Comparison of ENCODE assay signal across 14 cellular contexts in genomic region chr4:1195109-1195671, GRCh38. TPM values are rescaled to one million over a fixed set of nuclear protein-coding genes. Genes with fewer than 3 reads are reported as not detected.
DNase-seq lines count a peak whose midpoint lies in the region; ATAC-seq and TF ChIP-seq lines count a peak whose summit lies in the region.
"Had no signal": no experiment of that assay in that cellular context is flagged by ENCODE, and none has a peak within 500 bp of the region (broad histone marks: within the 10 kb centered on the region; RNA-seq: fewer than 3 reads in every experiment).

No MANE protein-coding gene starts in this region.

- ATAC-seq in IMR-90 (ENCODE audit: low read depth), result no peak
- no peak for ATAC-seq in HG03097 (IDR thresholded peaks at IDR 0.05; ENCODE audit: low FRiP score, unreplicated experiment)
- ATAC-seq: activated T-helper 17 cell treated with anti-CD3 and anti-CD28 coated beads, Interleukin-2, amount 50 U/mL, for 72 hours; body of pancreas had no signal

- H3K27ac ChIP-seq in AG04450 (ENCODE audit: low read depth, low read length) (peak overlapping the region; percentile 31), IMR-90 (ENCODE audit: insufficient read depth, low read length) (peak overlapping the region; percentile 21; the same call in 1 of the 2 replicates), rectal smooth muscle tissue (ENCODE audit: low read depth, low read length) (peak overlapping the region; percentile 88), testis (no peak overlapping the region)

- peak overlapping the region; percentile 42 for H2BK5ac ChIP-seq in IMR-90 (ENCODE audit: low read depth, low read length, poor library complexity, severe bottlenecking)

- H2AK5ac ChIP-seq in IMR-90 (ENCODE audit: low read depth, low read length), result peak overlapping the region; percentile 59

- H3K27ac Mint-ChIP-seq in T-helper 2 cell treated with Interferon-gamma antibody and Interleukin-4, amounts not matched to agents 5 μg/mL and 100 μg/mL, for 36 hours, result no peak overlapping the region
- H3K27ac Mint-ChIP-seq: activated CD4-positive, alpha-beta T cell treated with anti-CD3 and anti-CD28 coated beads, Interleukin-2, amount 10 ng/mL, durations not matched to agents 7 days and 5 days; activated T-helper 17 cell treated with anti-CD3 and anti-CD28 coated beads, Interleukin-2, amount 50 U/mL, for 72 hours had no signal

- intact Hi-C loops in IMR-90 (cut with micrococcal nuclease) (no loop called here), head of caudate nucleus (cut with DNase I) (no loop called here), testis (cut with DNase I; ENCODE audit: low total_unique reads) (no loop called here)

- H3K9me3 ChIP-seq in AG04450 (ENCODE audit: control insufficient read depth, insufficient read depth, low read length), result peaks cover 13% of the 10 kb centered on the region; the same call in 1 of the 2 replicates
- H3K9me3 ChIP-seq in IMR-90 (ENCODE audit: control insufficient read depth, insufficient read depth, low read length), result no peaks in the 10 kb centered on the region
- H3K9me3 ChIP-seq in testis, result no peaks in the 10 kb centered on the region
- H3K9me3 ChIP-seq: BE2C, body of pancreas had no signal

- TF ChIP-seq POLR2A in IMR-90 (IDR thresholded peaks at IDR 0.05; ENCODE audit: low read depth, low read length), result no peak
- TF ChIP-seq POLR2A in testis (IDR thresholded peaks at IDR 0.05), result no peak

- H3K27me3 ChIP-seq in AG04450 (ENCODE audit: control insufficient read depth, insufficient read depth, low read length) (no peaks in the 10 kb centered on the region), IMR-90 (ENCODE audit: control insufficient read depth, insufficient read depth, low read length) (no peaks in the 10 kb centered on the region), rectal smooth muscle tissue (ENCODE audit: control insufficient read depth, insufficient read depth, low read length) (no peaks in the 10 kb centered on the region), testis (no peaks in the 10 kb centered on the region)
- H3K27me3 ChIP-seq: BE2C, body of pancreas had no signal

- no peak overlapping the region; the same call in 1 of the 2 replicates for H4K5ac ChIP-seq in IMR-90 (ENCODE audit: low read depth, low read length)

- TF ChIP-seq RAD21 in IMR-90 (IDR thresholded peaks at IDR 0.05; ENCODE audit: low read length), result no peak

- peaks cover 34% of the 10 kb centered on the region for H3K9me1 ChIP-seq in IMR-90 (ENCODE audit: insufficient read depth, low read length)

- 92% methylated on average over 10 of the region's 29 CpGs; no CpG with 5 or more reads in 1 of the 2 experiments for WGBS in IMR-90 (ENCODE audit: extremely low coverage in 2 of 2, insufficient read length in 1 of 2), 2 experiments
- WGBS in testis, 2 donors, result 50 to 76% methylated on average over 15 to 29 of the region's 29 CpGs

- in situ Hi-C loops in IMR-90 (cut with MboI; ENCODE audit: low sequenced_read_pairs), result no loop called here

- H4K8ac ChIP-seq in IMR-90 (ENCODE audit: low read depth in 2 of 2, low read length in 2 of 2), result no peak overlapping the region; a peak in 1 of 4 replicates

- no peak overlapping the region for H3K56ac ChIP-seq in IMR-90 (ENCODE audit: extremely low read depth, insufficient read depth, low read length)

- no peak overlapping the region; the same call in 1 of the 2 replicates for H3K14ac ChIP-seq in IMR-90 (replicated peaks; ENCODE audit: low read depth, low read length)

- CTCF ChIA-PET in AG04450 (lab: Charles Lee) (no interaction called here), IMR-90 (lab: Yijun Ruan, JAX) (no interaction called here)

- peak overlapping the region; percentile 39; the same call in 1 of the 2 replicates for H4K91ac ChIP-seq in IMR-90 (ENCODE audit: insufficient read depth, low read depth, low read length)

- H3K4me1 ChIP-seq in IMR-90 (ENCODE audit: control insufficient read depth, insufficient read depth, low read length) (peaks cover 45% of the 10 kb centered on the region), rectal smooth muscle tissue (ENCODE audit: control insufficient read depth, insufficient read depth, low read length) (peaks cover 26% of the 10 kb centered on the region), testis (peaks cover 27% of the 10 kb centered on the region)
- H3K4me1 ChIP-seq: BE2C had no signal

- no peak overlapping the region; the same call in 1 of the 2 replicates for H3K18ac ChIP-seq in IMR-90 (ENCODE audit: low read depth, low read length)

- no peak overlapping the region for H2AFZ ChIP-seq in IMR-90 (replicated peaks; ENCODE audit: low read length, poor library complexity)

- H3K4me1 Mint-ChIP-seq in T-helper 2 cell treated with Interferon-gamma antibody and Interleukin-4, amounts not matched to agents 5 μg/mL and 100 μg/mL, for 36 hours (ENCODE audit: low read depth), result peaks cover 19% of the 10 kb centered on the region
- H3K4me1 Mint-ChIP-seq: activated T-helper 17 cell treated with anti-CD3 and anti-CD28 coated beads, Interleukin-2, amount 50 U/mL, for 72 hours had no signal

- H3K23ac ChIP-seq in IMR-90 (ENCODE audit: low read depth, low read length), result no peak overlapping the region

- dilution Hi-C loops in IMR-90 (cut with HindIII; ENCODE audit: low sequenced_read_pairs, unreplicated experiment), result no loop called here

- peak overlapping the region; percentile 23; the same call in 1 of the 3 replicates for H2BK15ac ChIP-seq in IMR-90 (ENCODE audit: low read depth, low read length)

- H2BK120ac ChIP-seq in IMR-90 (ENCODE audit: low read depth, low read length), result peak overlapping the region; percentile 81

- H4K20me1 ChIP-seq in IMR-90 (ENCODE audit: insufficient read depth, low read length), result no peaks in the 10 kb centered on the region

- TF ChIP-seq CTCF in AG04450 (IDR thresholded peaks at IDR 0.05; ENCODE audit: low read depth, low read length) (no peak), IMR-90 (conservative IDR thresholded peaks at IDR 0.05; ENCODE audit: low read depth, low read length) (no peak), testis (IDR thresholded peaks at IDR 0.05) (no peak)

- POLR2A ChIA-PET in AG04450 (lab: Yijun Ruan, JAX) (no interaction called here), IMR-90 (lab: Charles Lee; ENCODE audit: unreplicated experiment) (no interaction called here)

- no peak overlapping the region for H3K4me3 ChIP-seq in AG04450 (ENCODE audit: low read depth, low read length)
- H3K4me3 ChIP-seq in IMR-90 (ENCODE audit: insufficient read depth, low read depth, low read length), result no peak overlapping the region
- no peak overlapping the region for H3K4me3 ChIP-seq in rectal smooth muscle tissue (ENCODE audit: low read length)
- peak overlapping the region in 1 of 2 donors; percentile 35 for H3K4me3 ChIP-seq in testis
- H3K4me3 ChIP-seq: body of pancreas had no signal

- H3K36me3 ChIP-seq in IMR-90 (ENCODE audit: control insufficient read depth, insufficient read depth, low read length) (no peaks in the 10 kb centered on the region; the same call in 1 of the 2 replicates), rectal smooth muscle tissue (ENCODE audit: control insufficient read depth, insufficient read depth, low read length) (no peaks in the 10 kb centered on the region), testis (ENCODE audit: low read depth, missing control alignments) (no peaks in the 10 kb centered on the region)
- H3K36me3 ChIP-seq: BE2C had no signal

- H3K36me3 Mint-ChIP-seq in T-helper 2 cell treated with Interferon-gamma antibody and Interleukin-4, amounts not matched to agents 5 μg/mL and 100 μg/mL, for 36 hours (ENCODE audit: low read depth), result peaks cover 29% of the 10 kb centered on the region

- no peaks in the 10 kb centered on the region for H3K27me3 Mint-ChIP-seq in T-helper 2 cell treated with Interferon-gamma antibody and Interleukin-4, amounts not matched to agents 5 μg/mL and 100 μg/mL, for 36 hours (ENCODE audit: low read depth)
- H3K27me3 Mint-ChIP-seq: activated CD4-positive, alpha-beta T cell treated with anti-CD3 and anti-CD28 coated beads, Interleukin-2, amount 10 ng/mL, durations not matched to agents 7 days and 5 days; activated T-helper 17 cell treated with anti-CD3 and anti-CD28 coated beads, Interleukin-2, amount 50 U/mL, for 72 hours had no signal

- peak overlapping the region; percentile 17; the same call in 1 of the 2 replicates for H2BK20ac ChIP-seq in IMR-90 (ENCODE audit: low read depth, low read length)

- H3K4me2 ChIP-seq in IMR-90 (ENCODE audit: low read depth, low read length), result no peak overlapping the region

- BruUV-seq in IMR-90 (replicated peaks; lab: Mats Ljungman, UMichigan), result no TSS peak

- no peak overlapping the region for H3K9ac ChIP-seq in IMR-90 (ENCODE audit: low read depth, low read length)
- H3K9ac ChIP-seq in rectal smooth muscle tissue (ENCODE audit: low read length), result no peak overlapping the region

- no peak overlapping the region for H2AK9ac ChIP-seq in IMR-90 (replicated peaks; ENCODE audit: low read depth, low read length, poor library complexity)

- no peak overlapping the region for H3K4me3 Mint-ChIP-seq in T-helper 2 cell treated with Interferon-gamma antibody and Interleukin-4, amounts not matched to agents 5 μg/mL and 100 μg/mL, for 36 hours
- H3K4me3 Mint-ChIP-seq: activated CD4-positive, alpha-beta T cell treated with anti-CD3 and anti-CD28 coated beads, Interleukin-2, amount 10 ng/mL, durations not matched to agents 7 days and 5 days; activated T-helper 17 cell treated with anti-CD3 and anti-CD28 coated beads, Interleukin-2, amount 50 U/mL, for 72 hours had no signal

- DNase-seq in AG04450 (ENCODE audit: low read depth, low spot score) (no peak), IMR-90 (no peak), head of caudate nucleus (peak in 25 of 42 donors; percentile 0 to 39 (median 10)), testis (no peak), NCI-H2107 treated with DMSO at 0.1 percent for 48 hours (lab: John Stamatoyannopoulos, UW; ENCODE audit: unreplicated experiment) (no peak)
- DNase-seq in T-helper 2 cell treated with Interferon-gamma antibody and Interleukin-4, amounts not matched to agents 5 μg/mL and 100 μg/mL, for 36 hours (ENCODE audit: low spot score), result no peak
- DNase-seq: activated CD4-positive, alpha-beta T cell treated with anti-CD3 and anti-CD28 coated beads, Interleukin-2, amount 10 ng/mL, durations not matched to agents 7 days and 5 days; MM.1S; NCI-H345 had no signal

- peaks cover 5 to 49% of the 10 kb centered on the region in 2 experiments; a peak in 2 of 4 replicates for H3K79me1 ChIP-seq in IMR-90 (ENCODE audit: low read depth in 1 of 2, low read length in 2 of 2)

- H3K4ac ChIP-seq in IMR-90 (ENCODE audit: low read depth, low read length), result peak overlapping the region; percentile 76

- no peaks in the 10 kb centered on the region for H3K9me3 Mint-ChIP-seq in T-helper 2 cell treated with Interferon-gamma antibody and Interleukin-4, amounts not matched to agents 5 μg/mL and 100 μg/mL, for 36 hours
- H3K9me3 Mint-ChIP-seq: activated CD4-positive, alpha-beta T cell treated with anti-CD3 and anti-CD28 coated beads, Interleukin-2, amount 10 ng/mL, durations not matched to agents 7 days and 5 days; activated T-helper 17 cell treated with anti-CD3 and anti-CD28 coated beads, Interleukin-2, amount 50 U/mL, for 72 hours had no signal

RNA-seq across cellular contexts. Expression of gene SPON2, which starts 22.8 kb away (rescaled TPM):
- 132 and 190 TPM in 2 replicates for polyA plus RNA-seq in AG04450 (2011; rRNA removed)
- polyA minus RNA-seq in AG04450 (2011; rRNA and poly(A)+ RNA removed), result 33.8 and 39.0 TPM in 2 replicates
- total RNA-seq in IMR-90 (2012; rRNA removed), result 21.1 and 21.7 TPM in 2 replicates
- 177 and 209 TPM in 2 replicates for polyA plus RNA-seq in IMR-90 (2012; rRNA removed)
- polyA plus RNA-seq in IMR-90 (2012; cell fraction: cytosol; rRNA removed), result 208 and 420 TPM in 2 replicates
- polyA plus RNA-seq in IMR-90 (2012; cell fraction: nucleus; rRNA removed; ENCODE audit: low replicate concordance), result 476 and 980 TPM in 2 replicates
- total RNA-seq in testis, result 1 to 10 TPM; 5.6 to 7.1 TPM
- 21.4 TPM for polyA plus RNA-seq in testis (ENCODE audit: insufficient read depth, low read depth, low replicate concordance)

RNA-seq across cellular contexts. Expression of gene CTBP1, which starts 53.7 kb away (rescaled TPM):
- polyA plus RNA-seq in AG04450 (2011; rRNA removed) (72.6 and 97.9 TPM in 2 replicates), IMR-90 (2012; rRNA removed) (212 and 237 TPM in 2 replicates), testis (ENCODE audit: insufficient read depth, low read depth, low replicate concordance) (72.6 TPM)
- polyA minus RNA-seq in AG04450 (2011; rRNA and poly(A)+ RNA removed), result 98.3 and 137 TPM in 2 replicates
- total RNA-seq in IMR-90 (2012; rRNA removed) (147 TPM in 2 replicates), testis (100 to 1,000 TPM; 240 to 245 TPM)
- 167 and 315 TPM in 2 replicates for polyA plus RNA-seq in IMR-90 (2012; cell fraction: cytosol; rRNA removed)
- polyA plus RNA-seq in IMR-90 (2012; cell fraction: nucleus; rRNA removed; ENCODE audit: low replicate concordance), result 377 and 892 TPM in 2 replicates

Comparison
In these comparisons a context has a peak if more than half of its experiments do, and no peak if none do; other contexts are left out.
1. DNase-seq: peak in head of caudate nucleus (25 of 42); none in AG04450 (single experiment), IMR-90 (single experiment), testis (single experiment), T-helper 2 cell treated with Interferon-gamma antibody and Interleukin-4, amounts not matched to agents 5 μg/mL and 100 μg/mL, for 36 hours (single experiment) and NCI-H2107 treated with DMSO at 0.1 percent for 48 hours (single experiment).
2. H3K27ac ChIP-seq: peak in AG04450 (single experiment), IMR-90 (single experiment) and rectal smooth muscle tissue (single experiment); none in testis (0 of 2).